Comparison of ENCODE assay signal across 8 cellular contexts in the genomic region with DNA sequence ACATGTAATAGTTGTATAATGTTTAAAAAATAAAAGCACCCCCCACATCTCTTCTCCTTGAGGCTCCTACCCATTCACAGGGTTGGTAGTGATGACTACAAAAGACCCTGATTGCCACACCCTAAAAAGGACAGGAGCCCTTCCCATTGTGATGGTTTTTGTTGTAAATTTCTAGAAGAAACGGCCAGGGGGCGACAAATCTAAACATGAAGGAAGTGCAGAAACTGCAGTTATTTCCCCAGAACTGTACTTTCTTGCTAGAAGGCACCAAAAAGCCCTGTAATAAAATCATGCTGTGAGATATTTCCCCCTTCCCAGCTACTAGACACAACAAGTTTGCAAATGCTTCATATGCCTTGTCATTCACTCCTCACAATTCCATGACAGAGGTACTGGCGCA. TPM values are rescaled to one million over a fixed set of nuclear protein-coding genes. Genes with fewer than 3 reads are reported as not detected.
DNase-seq lines count a peak whose midpoint lies in the region; ATAC-seq, FAIRE-seq and TF ChIP-seq lines count a peak whose summit lies in the region.

No MANE protein-coding gene starts in this region.

- FAIRE-seq in D721Med (lab: Jason Lieb, UNC) = no peak

- peak; percentile 32 for TF ChIP-seq CTCF in D721Med (IDR thresholded peaks at IDR 0.05; ENCODE audit: insufficient read depth, missing control alignments)
- peak; percentile 13 for TF ChIP-seq CTCF in lung (IDR thresholded peaks at IDR 0.05; ENCODE audit: control extremely low read depth, extremely low read depth)
- no peak for TF ChIP-seq CTCF in omental fat pad (IDR thresholded peaks at IDR 0.05)

- H3K27ac Mint-ChIP-seq in activated CD4-positive, alpha-beta memory T cell treated with anti-CD3 and anti-CD28 coated beads, Interleukin-2, amount 10 ng/mL, durations not matched to agents 7 days and 5 days = no peak overlapping the region

- no peak overlapping the region for H3K27ac ChIP-seq in lung (ENCODE audit: low read depth in 1 of 2, low read length in 1 of 2)

- 42 to 43% methylated on average over 3 of the region's 3 CpGs for WGBS in lung, 2 donors

- H3K36me3 Mint-ChIP-seq in activated CD4-positive, alpha-beta memory T cell treated with anti-CD3 and anti-CD28 coated beads, Interleukin-2, amount 10 ng/mL, durations not matched to agents 7 days and 5 days (ENCODE audit: low read depth) = no peaks in the 10 kb centered on the region

- no peaks in the 10 kb centered on the region for H3K36me3 ChIP-seq in lung (ENCODE audit: control insufficient read depth in 2 of 2, insufficient read depth in 2 of 2, low read length in 2 of 2)

- no peak for DNase-seq in D721Med (ENCODE audit: insufficient read length, low spot score)
- peak; percentile 70 for DNase-seq in KBM-7
- peak; percentile 25 for DNase-seq in activated CD4-positive, alpha-beta memory T cell treated with anti-CD3 and anti-CD28 coated beads, Interleukin-2, amount 10 ng/mL, durations not matched to agents 7 days and 5 days
- DNase-seq in lung (ENCODE audit: low spot score) = no peak
- DNase-seq in NK-92 treated with Interleukin-12 subunit alpha and Interleukin-12 subunit beta, amount 100 ng/mL, for 24 hours (lab: John Stamatoyannopoulos, UW) = no peak
- DNase-seq in omental fat pad (ENCODE audit: low spot score) = no peak
- no peak for DNase-seq in superior temporal gyrus (ENCODE audit: extremely low spot score)
- no peak for DNase-seq in pons (ENCODE audit: low spot score)

- H3K27me3 ChIP-seq in lung (ENCODE audit: control insufficient read depth, insufficient read depth) = no peaks in the 10 kb centered on the region

- in situ Hi-C loops in KBM-7 (cut with MboI; ENCODE audit: low pct_unique_long_range_greater_than_20kb, low sequenced_read_pairs) = no loop called here

- H3K4me1 ChIP-seq in lung (ENCODE audit: control insufficient read depth in 2 of 2, insufficient read depth in 2 of 2, low read length in 2 of 2) = peaks cover 0 to 5% of the 10 kb centered on the region in 2 donors

- POLR2A ChIA-PET in activated CD4-positive, alpha-beta memory T cell treated with anti-CD3 and anti-CD28 coated beads, Interleukin-2, amount 10 ng/mL, durations not matched to agents 7 days and 5 days (lab: Charles Lee) = no interaction called here

- no peak overlapping the region for H3K4me3 ChIP-seq in lung

- peaks cover 8% of the 10 kb centered on the region for H3K9me3 Mint-ChIP-seq in activated CD4-positive, alpha-beta memory T cell treated with anti-CD3 and anti-CD28 coated beads, Interleukin-2, amount 10 ng/mL, durations not matched to agents 7 days and 5 days

- H3K27me3 Mint-ChIP-seq in activated CD4-positive, alpha-beta memory T cell treated with anti-CD3 and anti-CD28 coated beads, Interleukin-2, amount 10 ng/mL, durations not matched to agents 7 days and 5 days = peaks cover 4% of the 10 kb centered on the region

- no peaks in the 10 kb centered on the region for H3K9me3 ChIP-seq in lung (ENCODE audit: control insufficient read depth in 2 of 2, insufficient read depth in 1 of 2, low read length in 1 of 2)

- no peak overlapping the region for H3K4me3 Mint-ChIP-seq in activated CD4-positive, alpha-beta memory T cell treated with anti-CD3 and anti-CD28 coated beads, Interleukin-2, amount 10 ng/mL, durations not matched to agents 7 days and 5 days

- CTCF ChIA-PET in activated CD4-positive, alpha-beta memory T cell treated with anti-CD3 and anti-CD28 coated beads, Interleukin-2, amount 10 ng/mL, durations not matched to agents 7 days and 5 days (lab: Charles Lee) = interaction anchor here (0.7 to 1.0 kb wide), 4 partner anchors 11 to 186 kb away, joined by 3 to 9 read pairs (median 4); a partner anchor contains a TSS

- H3K4me1 Mint-ChIP-seq in activated CD4-positive, alpha-beta memory T cell treated with anti-CD3 and anti-CD28 coated beads, Interleukin-2, amount 10 ng/mL, durations not matched to agents 7 days and 5 days = peaks cover 3% of the 10 kb centered on the region

- no peak for ATAC-seq in lung (ENCODE audit: insufficient read depth, low FRiP score)
- no peak for ATAC-seq in omental fat pad (ENCODE audit: low FRiP score)

RNA-seq across cellular contexts. Expression of a gene that starts 10.8 kb away (rescaled TPM):
- total RNA-seq in activated CD4-positive, alpha-beta memory T cell treated with anti-CD3 and anti-CD28 coated beads, Interleukin-2, amount 10 ng/mL, durations not matched to agents 7 days and 5 days = 10 to 100 TPM; 30.2 to 32.0 TPM
- 10 to 100 TPM; 10.4 to 27.5 TPM for total RNA-seq in lung
- polyA plus RNA-seq in lung = 1 to 10 TPM; 6.3 to 7.7 TPM
- 10 to 100 TPM in 2 of 4 donors, 1 to 10 TPM in 2; 8.7 to 26.8 (median 16.2) TPM for total RNA-seq in omental fat pad

RNA-seq across cellular contexts. Expression of a gene that starts 17.7 kb away (rescaled TPM):
- total RNA-seq in activated CD4-positive, alpha-beta memory T cell treated with anti-CD3 and anti-CD28 coated beads, Interleukin-2, amount 10 ng/mL, durations not matched to agents 7 days and 5 days = 10 to 100 TPM; 30.5 to 34.1 TPM
- total RNA-seq in lung = 10 to 100 TPM; 42.5 to 66.8 TPM
- polyA plus RNA-seq in lung = 10 to 100 TPM; 41.8 to 46.6 TPM
- total RNA-seq in omental fat pad = 10 to 100 TPM; 37.3 to 52.6 (median 41.6) TPM

Comparison
In these comparisons a context has a peak if more than half of its experiments do, and no peak if none do; other contexts are left out.
1. DNase-seq: peak in KBM-7 (single experiment) and activated CD4-positive, alpha-beta memory T cell treated with anti-CD3 and anti-CD28 coated beads, Interleukin-2, amount 10 ng/mL, durations not matched to agents 7 days and 5 days (single experiment); none in D721Med (single experiment), lung (single experiment), NK-92 treated with Interleukin-12 subunit alpha and Interleukin-12 subunit beta, amount 100 ng/mL, for 24 hours (single experiment), omental fat pad (single experiment), superior temporal gyrus (single experiment) and pons (single experiment).
2. CTCF ChIP-seq: peak in D721Med (single experiment) and lung (single experiment); none in omental fat pad (0 of 3).